ENCODE assay signal across 10 cellular contexts in genomic region chr1:198776602-198777029, GRCh38.
A peak's percentile ranks its signal among the peaks of the same experiment; 100 is the strongest.
DNase-seq lines count a peak whose midpoint lies in the region; ATAC-seq, FAIRE-seq and TF ChIP-seq lines count a peak whose summit lies in the region.
"Had no signal": no experiment of that assay in that cellular context is flagged by ENCODE, and none has a peak within 500 bp of the region (broad histone marks: within the 10 kb centered on the region; RNA-seq: fewer than 3 reads in every experiment).

No MANE protein-coding gene starts in this region.

- H3K79me2 ChIP-seq in astrocyte (ENCODE audit: insufficient read depth, low read length), result no peaks in the 10 kb centered on the region

- peak overlapping the region; percentile 29 for H3K9ac ChIP-seq in astrocyte (ENCODE audit: low read length)

- DNase-seq in stimulated activated naive CD8-positive, alpha-beta T cell treated with anti-CD3 and anti-CD28 coated beads, Interleukin-15, Interleukin-2, amounts not matched to agents 100 U/mL and 50 U/mL, for 24 hours, result peak; percentile 16
- no peak for DNase-seq in stimulated activated naive CD8-positive, alpha-beta T cell treated with anti-CD3 and anti-CD28 coated beads, Interleukin-15, amount 100 ng/mL, for 72 hours
- peak; percentile 99 for DNase-seq in astrocyte (ENCODE audit: low read depth)
- DNase-seq in left lung, result peak; percentile 76 to 86
- no peak for DNase-seq in NCI-H1436 treated with DMSO at 0.1 percent for 48 hours (lab: John Stamatoyannopoulos, UW)
- no peak for DNase-seq in Calu3
- DNase-seq in DMS53 treated with DMSO at 0.1 percent for 48 hours (lab: John Stamatoyannopoulos, UW; ENCODE audit: unreplicated experiment), result no peak
- DNase-seq in activated T-cell treated with anti-CD3 and anti-CD28 coated beads, Interleukin-2, amount 50 U/mL, for 48 hours, result no peak

- H3K27me3 ChIP-seq in astrocyte (ENCODE audit: insufficient read depth, low read length) (no peaks in the 10 kb centered on the region), left lung (no peaks in the 10 kb centered on the region)

- no peaks in the 10 kb centered on the region for H3K36me3 ChIP-seq in astrocyte (ENCODE audit: insufficient read depth, low read length)
- H3K36me3 ChIP-seq in left lung, result no peaks in the 10 kb centered on the region

- peak overlapping the region; percentile 28 for H3K4me2 ChIP-seq in astrocyte (ENCODE audit: low read length)

- H3K27ac Mint-ChIP-seq in stimulated activated naive CD8-positive, alpha-beta T cell treated with anti-CD3 and anti-CD28 coated beads, Interleukin-15, amount 100 ng/mL, for 72 hours, result peak overlapping the region in 1 of 2 donors; percentile 89
- H3K27ac Mint-ChIP-seq in astrocyte (ENCODE audit: unreplicated experiment) (peak overlapping the region; percentile 97), Calu3 (ENCODE audit: unreplicated experiment) (no peak overlapping the region)
- H3K27ac Mint-ChIP-seq: T-cell had no signal

- TF ChIP-seq CTCF in astrocyte (IDR thresholded peaks at IDR 0.05; ENCODE audit: insufficient read depth, low read depth, low read length), result no peak
- TF ChIP-seq CTCF in left lung (IDR thresholded peaks at IDR 0.05), result peak in 1 of 2 donors; percentile 19
- no peak for TF ChIP-seq CTCF in Calu3 (IDR thresholded peaks at IDR 0.05; ENCODE audit: unreplicated experiment)

- CTCF ChIA-PET in Calu3 (lab: Charles Lee), result interaction anchor here (0.8 kb wide), 1 partner anchor 646 kb away, joined by 3 read pairs; no protein-coding TSS in a partner anchor

- H3K4me3 Mint-ChIP-seq in stimulated activated naive CD8-positive, alpha-beta T cell treated with anti-CD3 and anti-CD28 coated beads, Interleukin-15, amount 100 ng/mL, for 72 hours, result no peak overlapping the region
- H3K4me3 Mint-ChIP-seq in astrocyte (ENCODE audit: unreplicated experiment) (no peak overlapping the region), Calu3 (ENCODE audit: low read depth, unreplicated experiment) (no peak overlapping the region)
- H3K4me3 Mint-ChIP-seq: neural crest cell, T-cell had no signal

- H4K20me1 ChIP-seq in astrocyte (ENCODE audit: insufficient read depth, low read length), result no peaks in the 10 kb centered on the region

- no peaks in the 10 kb centered on the region for H3K9me3 ChIP-seq in astrocyte (ENCODE audit: insufficient read depth, low read depth, low read length)
- H3K9me3 ChIP-seq in left lung, result no peaks in the 10 kb centered on the region

- FAIRE-seq in astrocyte (lab: Jason Lieb, UNC), result peak; percentile 96

- intact Hi-C loops in left lung (cut with DNase I), result no loop called here
- intact Hi-C loops in Calu3 (cut with micrococcal nuclease; ENCODE audit: unreplicated experiment), result no loop called here

- H3K4me1 ChIP-seq in astrocyte (ENCODE audit: insufficient read depth, low read length) (peaks cover 17% of the 10 kb centered on the region), left lung (peaks cover 3 to 63% of the 10 kb centered on the region in 2 donors)

- H3K27ac ChIP-seq in astrocyte (ENCODE audit: low read depth, low read length) (peak overlapping the region; percentile 74), left lung (peak overlapping the region; percentile 73 to 91)

- H3K9me3 Mint-ChIP-seq in stimulated activated naive CD8-positive, alpha-beta T cell treated with anti-CD3 and anti-CD28 coated beads, Interleukin-15, amount 100 ng/mL, for 72 hours, result no peaks in the 10 kb centered on the region
- no peaks in the 10 kb centered on the region for H3K9me3 Mint-ChIP-seq in astrocyte (ENCODE audit: unreplicated experiment)
- no peaks in the 10 kb centered on the region for H3K9me3 Mint-ChIP-seq in Calu3 (ENCODE audit: low read depth, unreplicated experiment)
- H3K9me3 Mint-ChIP-seq: neural crest cell, T-cell had no signal

- peaks cover 10% of the 10 kb centered on the region for H3K4me1 Mint-ChIP-seq in stimulated activated naive CD8-positive, alpha-beta T cell treated with anti-CD3 and anti-CD28 coated beads, Interleukin-15, amount 100 ng/mL, for 72 hours
- H3K4me1 Mint-ChIP-seq in astrocyte (ENCODE audit: low read depth, unreplicated experiment), result peaks cover 38% of the 10 kb centered on the region
- no peaks in the 10 kb centered on the region for H3K4me1 Mint-ChIP-seq in Calu3 (ENCODE audit: low read depth, unreplicated experiment)
- H3K4me1 Mint-ChIP-seq: neural crest cell had no signal

- H3K36me3 Mint-ChIP-seq in astrocyte (ENCODE audit: low read depth, unreplicated experiment) (no peaks in the 10 kb centered on the region), Calu3 (ENCODE audit: insufficient read depth, unreplicated experiment) (no peaks in the 10 kb centered on the region)
- H3K36me3 Mint-ChIP-seq: T-cell had no signal

- peak overlapping the region; percentile 1 for H2AFZ ChIP-seq in astrocyte (ENCODE audit: low read depth, low read length)

- peak; percentile 68 for ATAC-seq in stimulated activated naive CD8-positive, alpha-beta T cell treated with anti-CD3 and anti-CD28 coated beads, Interleukin-15, Interleukin-2, amounts not matched to agents 100 U/mL and 50 U/mL, for 24 hours
- no peak for ATAC-seq in stimulated activated naive CD8-positive, alpha-beta T cell treated with anti-CD3 and anti-CD28 coated beads, Interleukin-15, amount 100 ng/mL, for 72 hours
- ATAC-seq in left lung, result peak; percentile 90
- ATAC-seq: T-cell had no signal

- H3K27me3 Mint-ChIP-seq in stimulated activated naive CD8-positive, alpha-beta T cell treated with anti-CD3 and anti-CD28 coated beads, Interleukin-15, amount 100 ng/mL, for 72 hours, result peaks cover 15% of the 10 kb centered on the region
- H3K27me3 Mint-ChIP-seq in astrocyte (ENCODE audit: low read depth, unreplicated experiment) (no peaks in the 10 kb centered on the region), Calu3 (ENCODE audit: unreplicated experiment) (no peaks in the 10 kb centered on the region)
- H3K27me3 Mint-ChIP-seq: T-cell had no signal

- H3K4me3 ChIP-seq in astrocyte (ENCODE audit: insufficient read depth, low read depth, low read length) (no peak overlapping the region), left lung (no peak overlapping the region)

- BruUV-seq in Calu3 (replicated peaks; lab: Mats Ljungman, UMichigan), result no TSS peak

Comparison
In these comparisons a context has a peak if more than half of its experiments do, and no peak if none do; other contexts are left out.
1. DNase-seq: peak in stimulated activated naive CD8-positive, alpha-beta T cell treated with anti-CD3 and anti-CD28 coated beads, Interleukin-15, Interleukin-2, amounts not matched to agents 100 U/mL and 50 U/mL, for 24 hours (single experiment), astrocyte (single experiment) and left lung (2 of 2); none in stimulated activated naive CD8-positive, alpha-beta T cell treated with anti-CD3 and anti-CD28 coated beads, Interleukin-15, amount 100 ng/mL, for 72 hours (0 of 2), NCI-H1436 treated with DMSO at 0.1 percent for 48 hours (single experiment), Calu3 (single experiment), DMS53 treated with DMSO at 0.1 percent for 48 hours (single experiment) and activated T-cell treated with anti-CD3 and anti-CD28 coated beads, Interleukin-2, amount 50 U/mL, for 48 hours (0 of 2).